ENCODE assay signal across 1 cellular context in genomic region chr16:24088767-24089166, GRCh38.
TF ChIP-seq lines count a peak whose summit lies in the region.

No MANE protein-coding gene starts in this region.

TF ChIP-seq in GM23338, 12 proteins besides CTCF, POLR2A, EP300 and RAD21:
- TF ChIP-seq ZNF462 (CRISPR knock-in tag; IDR thresholded peaks at IDR 0.05) (no peak), POLR2AphosphoS5 (IDR thresholded peaks at IDR 0.05; ENCODE audit: low read depth) (no peak), ZNF331 (CRISPR knock-in tag; IDR thresholded peaks at IDR 0.05; ENCODE audit: low read depth) (no peak), CREB1 (CRISPR knock-in tag; IDR thresholded peaks at IDR 0.05; ENCODE audit: low read depth) (no peak), STAT1 (IDR thresholded peaks at IDR 0.05; ENCODE audit: unreplicated experiment) (no peak), NANOG (IDR thresholded peaks at IDR 0.05; ENCODE audit: borderline replicate concordance) (no peak), JUNB (IDR thresholded peaks at IDR 0.05; ENCODE audit: unreplicated experiment) (no peak), ETS1 (IDR thresholded peaks at IDR 0.05) (no peak), REST (IDR thresholded peaks at IDR 0.05; ENCODE audit: unreplicated experiment) (no peak)
